ENCODE assay signal across 1 cellular context in genomic region chr1:31031330-31032143, GRCh38.
TF ChIP-seq lines count a peak whose summit lies in the region.

No MANE protein-coding gene starts in this region.

TF ChIP-seq in SK-N-SH, 30 proteins besides CTCF, POLR2A, EP300 and RAD21:
- TF ChIP-seq EZH2phosphoT487 (IDR thresholded peaks at IDR 0.05; ENCODE audit: borderline replicate concordance, low read depth) (no peak), CHD2 (IDR thresholded peaks at IDR 0.05; ENCODE audit: low read length, partially characterized antibody) (no peak), FOXM1 (IDR thresholded peaks at IDR 0.05; ENCODE audit: low read depth) (no peak), NFIC (IDR thresholded peaks at IDR 0.05; ENCODE audit: borderline replicate concordance) (no peak), SIN3A (IDR thresholded peaks at IDR 0.05; ENCODE audit: borderline replicate concordance, low read depth, low read length) (no peak), RFX5 (IDR thresholded peaks at IDR 0.05; ENCODE audit: low read length) (no peak), RCOR1 (IDR thresholded peaks at IDR 0.05; ENCODE audit: low read length) (no peak), IRF3 (IDR thresholded peaks at IDR 0.05; ENCODE audit: low read depth, low read length) (no peak), RXRA (IDR thresholded peaks at IDR 0.05; ENCODE audit: borderline replicate concordance, low read depth) (no peak), MAX (IDR thresholded peaks at IDR 0.05; ENCODE audit: low read depth) (no peak), USF1 (IDR thresholded peaks at IDR 0.05; ENCODE audit: borderline replicate concordance, low read depth) (no peak), TAF1 (IDR thresholded peaks at IDR 0.05; ENCODE audit: borderline replicate concordance, low read depth, low read length) (no peak), MXI1 (IDR thresholded peaks at IDR 0.05; ENCODE audit: low read depth, low read length) (no peak), NRF1 (IDR thresholded peaks at IDR 0.05; ENCODE audit: low read depth, low read length) (no peak), GATA2 (CRISPR knock-in tag; IDR thresholded peaks at IDR 0.05) (no peak), YY1 (IDR thresholded peaks at IDR 0.05; ENCODE audit: low read depth) (no peak), POLR2AphosphoS5 (IDR thresholded peaks at IDR 0.05; ENCODE audit: low read depth, low read length) (no peak)
